Comparison of ENCODE assay signal across 8 cellular contexts in genomic region chr6:34671801-34672656, GRCh38. TPM values are rescaled to one million over a fixed set of nuclear protein-coding genes. Genes with fewer than 3 reads are reported as not detected.
DNase-seq lines count a peak whose midpoint lies in the region; ATAC-seq lines count a peak whose summit lies in the region.

No MANE protein-coding gene starts in this region.

- no peaks in the 10 kb centered on the region for H3K36me3 ChIP-seq in MG63

- DNase-seq in ELR (ENCODE audit: low read depth) (peak; percentile 84), MG63 (peak; percentile 56), glomerular visceral epithelial cell (ENCODE audit: extremely low spot score) (peak; percentile 12), HuH-7 (ENCODE audit: low spot score) (no peak), NCI-H524 (lab: John Stamatoyannopoulos, UW) (no peak)
- DNase-seq in activated CD8-positive, alpha-beta memory T cell treated with anti-CD3 and anti-CD28 coated beads, Interleukin-2, amount 50 U/mL, for 48 hours = peak; percentile 74
- peak; percentile 66 for DNase-seq in stimulated activated CD8-positive, alpha-beta memory T cell treated with anti-CD3 and anti-CD28 coated beads, Interleukin-12 subunit alpha, Interleukin-12 subunit beta, amount 100 ng/mL, for 24 hours (ENCODE audit: extremely low read depth)

- no peak overlapping the region for H3K4me3 ChIP-seq in MG63

- no peaks in the 10 kb centered on the region for H3K9me3 ChIP-seq in MG63

- peak; percentile 76 for ATAC-seq in GM21723 (IDR thresholded peaks at IDR 0.05; ENCODE audit: unreplicated experiment)

- H3K27me3 ChIP-seq in MG63 = no peaks in the 10 kb centered on the region

RNA-seq across cellular contexts. Expression of gene ILRUN, which starts 24.5 kb away (rescaled TPM):
- 25.9 and 26.1 TPM in 2 replicates for total RNA-seq in MG63 (2014; rRNA removed; shearing (Covaris generic); ENCODE audit: low replicate concordance)

Comparison
In these comparisons a context has a peak if more than half of its experiments do, and no peak if none do; other contexts are left out.
1. DNase-seq: peak in ELR (single experiment), MG63 (single experiment), activated CD8-positive, alpha-beta memory T cell treated with anti-CD3 and anti-CD28 coated beads, Interleukin-2, amount 50 U/mL, for 48 hours (single experiment), glomerular visceral epithelial cell (single experiment) and stimulated activated CD8-positive, alpha-beta memory T cell treated with anti-CD3 and anti-CD28 coated beads, Interleukin-12 subunit alpha, Interleukin-12 subunit beta, amount 100 ng/mL, for 24 hours (single experiment); none in HuH-7 (single experiment) and NCI-H524 (0 of 2).